In the genomic region with DNA sequence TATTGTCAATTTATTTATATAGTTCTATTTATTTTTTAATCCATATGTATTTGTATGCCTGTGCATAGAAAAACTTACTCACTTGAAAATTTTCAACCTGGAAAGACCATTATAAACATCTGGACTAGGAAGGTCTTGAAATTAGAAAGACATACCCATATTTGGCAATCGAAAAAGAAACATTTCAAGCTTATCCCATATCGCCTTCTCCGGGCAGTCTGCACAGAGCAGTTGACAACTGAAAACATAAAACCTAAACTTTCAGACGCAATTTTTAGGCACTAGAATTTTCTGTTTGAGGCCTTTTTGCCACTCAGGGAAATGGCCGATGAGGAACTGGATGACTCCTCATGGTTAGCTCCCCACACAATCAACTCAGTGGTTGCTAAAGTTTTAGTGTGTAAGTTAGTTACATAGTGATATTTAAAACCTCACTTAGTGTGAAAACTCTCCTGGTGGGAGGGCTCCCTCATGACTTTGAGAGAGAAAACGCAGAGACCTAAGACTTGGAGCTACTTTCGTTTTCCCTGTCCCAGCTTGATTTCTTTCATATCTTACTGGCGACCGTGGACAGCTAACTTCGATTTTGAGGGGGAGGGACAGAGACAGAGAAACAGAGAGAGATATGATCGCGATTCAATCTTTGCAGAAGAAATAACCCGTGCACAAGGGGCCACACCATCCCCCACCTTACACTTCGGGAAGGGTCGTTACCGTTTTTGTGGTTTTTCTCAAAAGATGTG, we compare ENCODE assay signal across 8 cellular contexts. TPM values are rescaled to one million over a fixed set of nuclear protein-coding genes. Genes with fewer than 3 reads are reported as not detected.
A peak's percentile ranks its signal among the peaks of the same experiment; 100 is the strongest.
DNase-seq lines count a peak whose midpoint lies in the region; ATAC-seq and TF ChIP-seq lines count a peak whose summit lies in the region.

No MANE protein-coding gene starts in this region.

- no peak for TF ChIP-seq CTCF in lower lobe of right lung (IDR thresholded peaks at IDR 0.05)

- H3K9me3 Mint-ChIP-seq in activated CD8-positive, alpha-beta T cell treated with anti-CD3 and anti-CD28 coated beads, Interleukin-2, amount 10 ng/mL, durations not matched to agents 7 days and 5 days (ENCODE audit: insufficient read depth): no peaks in the 10 kb centered on the region

- no peaks in the 10 kb centered on the region for H3K9me3 ChIP-seq in lower lobe of right lung

- peaks cover 1% of the 10 kb centered on the region for H3K36me3 Mint-ChIP-seq in activated CD8-positive, alpha-beta T cell treated with anti-CD3 and anti-CD28 coated beads, Interleukin-2, amount 10 ng/mL, durations not matched to agents 7 days and 5 days (ENCODE audit: low read depth)

- POLR2A ChIA-PET in activated CD8-positive, alpha-beta T cell treated with anti-CD3 and anti-CD28 coated beads, Interleukin-2, amount 10 ng/mL, durations not matched to agents 7 days and 5 days (lab: Charles Lee): no interaction called here
- POLR2A ChIA-PET in HEK293T (lab: Yijun Ruan, JAX): interaction anchor here (0.7 to 6.5 kb wide), 7 partner anchors 8 to 845 kb away, joined by 3 to 117 read pairs (median 8); a partner anchor contains a TSS

- peak; percentile 63 for DNase-seq in ACHN
- peak; percentile 28 for DNase-seq in HCEC 1CT
- DNase-seq in activated CD8-positive, alpha-beta T cell treated with anti-CD3 and anti-CD28 coated beads, Interleukin-2, amount 10 ng/mL, durations not matched to agents 7 days and 5 days: no peak
- DNase-seq in lower lobe of right lung: no peak
- no peak for DNase-seq in NOMO-1 treated with DMSO at 0.1 percent for 48 hours (lab: John Stamatoyannopoulos, UW; ENCODE audit: unreplicated experiment)
- no peak for DNase-seq in HEK293T (ENCODE audit: extremely low spot score)
- DNase-seq in NCI-H2227 treated with DMSO at 0.1 percent for 48 hours (lab: John Stamatoyannopoulos, UW): no peak

- H3K4me1 Mint-ChIP-seq in activated CD8-positive, alpha-beta T cell treated with anti-CD3 and anti-CD28 coated beads, Interleukin-2, amount 10 ng/mL, durations not matched to agents 7 days and 5 days (ENCODE audit: low read depth): peaks cover 17% of the 10 kb centered on the region

- ATAC-seq in activated CD8-positive, alpha-beta T cell treated with anti-CD3 and anti-CD28 coated beads, Interleukin-2, amount 10 ng/mL, durations not matched to agents 7 days and 5 days: peak; percentile 18
- no peak for ATAC-seq in lower lobe of right lung
- ATAC-seq in HG02798 (IDR thresholded peaks at IDR 0.05; ENCODE audit: poor library complexity, unreplicated experiment): no peak

- H3K27ac Mint-ChIP-seq in activated CD8-positive, alpha-beta T cell treated with anti-CD3 and anti-CD28 coated beads, Interleukin-2, amount 10 ng/mL, durations not matched to agents 7 days and 5 days: no peak overlapping the region

- no peak overlapping the region for H3K27ac ChIP-seq in lower lobe of right lung

- in situ Hi-C loops in ACHN (cut with HindIII; ENCODE audit: low pct_ligation_motif_present, low pct_unique_long_range_greater_than_20kb, low sequenced_read_pairs): no loop called here

- intact Hi-C loops in lower lobe of right lung (cut with DNase I): loop anchor here (10.0 kb wide), 1 partner anchor 402 kb away; no protein-coding TSS in a partner anchor

- H3K4me3 ChIP-seq in lower lobe of right lung: peak overlapping the region; percentile 54

- CTCF ChIA-PET in activated CD8-positive, alpha-beta T cell treated with anti-CD3 and anti-CD28 coated beads, Interleukin-2, amount 10 ng/mL, durations not matched to agents 7 days and 5 days (lab: Charles Lee): interaction anchor here (0.8 to 5.6 kb wide), 13 partner anchors 8 to 893 kb away, joined by 3 to 80 read pairs (median 5); no protein-coding TSS in a partner anchor
- CTCF ChIA-PET in HEK293T (lab: Yijun Ruan, JAX): interaction anchor here (0.6 to 1.6 kb wide), 12 partner anchors 8 to 931 kb away, joined by 3 to 9 read pairs (median 3); no protein-coding TSS in a partner anchor

- peaks cover 26% of the 10 kb centered on the region for H3K4me1 ChIP-seq in lower lobe of right lung

- H3K36me3 ChIP-seq in lower lobe of right lung: no peaks in the 10 kb centered on the region

- H3K4me3 Mint-ChIP-seq in activated CD8-positive, alpha-beta T cell treated with anti-CD3 and anti-CD28 coated beads, Interleukin-2, amount 10 ng/mL, durations not matched to agents 7 days and 5 days: peak overlapping the region; percentile 52

- peaks cover 98% of the 10 kb centered on the region for H3K27me3 ChIP-seq in lower lobe of right lung (ENCODE audit: low read depth)

- H3K27me3 Mint-ChIP-seq in activated CD8-positive, alpha-beta T cell treated with anti-CD3 and anti-CD28 coated beads, Interleukin-2, amount 10 ng/mL, durations not matched to agents 7 days and 5 days (ENCODE audit: low read depth): peaks cover 82% of the 10 kb centered on the region

TF ChIP-seq in HEK293T, 16 proteins besides CTCF, POLR2A, EP300 and RAD21:
- TF ChIP-seq FOXM1 (IDR thresholded peaks at IDR 0.05; ENCODE audit: borderline replicate concordance): no peak
- no peak for TF ChIP-seq TARDBP (IDR thresholded peaks at IDR 0.05)
- no peak for TF ChIP-seq FOXA1 (IDR thresholded peaks at IDR 0.05)
- no peak for TF ChIP-seq NFRKB (IDR thresholded peaks at IDR 0.05)
- TF ChIP-seq ZNF384 (IDR thresholded peaks at IDR 0.05): no peak
- TF ChIP-seq BHLHE40 (IDR thresholded peaks at IDR 0.05; ENCODE audit: borderline replicate concordance): no peak
- no peak for TF ChIP-seq ELF4 (IDR thresholded peaks at IDR 0.05)
- TF ChIP-seq L3MBTL2 (conservative IDR thresholded peaks at IDR 0.05): no peak

RNA-seq across cellular contexts. Expression of a gene that starts 3.2 kb away (rescaled TPM):
- total RNA-seq in activated CD8-positive, alpha-beta T cell treated with anti-CD3 and anti-CD28 coated beads, Interleukin-2, amount 10 ng/mL, durations not matched to agents 7 days and 5 days: not detected
- total RNA-seq in lower lobe of right lung: not detected

RNA-seq across cellular contexts. Expression of a gene that starts 3.9 kb away (rescaled TPM):
- total RNA-seq in activated CD8-positive, alpha-beta T cell treated with anti-CD3 and anti-CD28 coated beads, Interleukin-2, amount 10 ng/mL, durations not matched to agents 7 days and 5 days: not detected
- not detected for total RNA-seq in lower lobe of right lung

RNA-seq across cellular contexts. Expression of a gene that starts 10.7 kb away (rescaled TPM):
- total RNA-seq in activated CD8-positive, alpha-beta T cell treated with anti-CD3 and anti-CD28 coated beads, Interleukin-2, amount 10 ng/mL, durations not matched to agents 7 days and 5 days: not detected
- total RNA-seq in lower lobe of right lung: not detected

RNA-seq across cellular contexts. Expression of a gene that starts 12.7 kb away (rescaled TPM):
- total RNA-seq in activated CD8-positive, alpha-beta T cell treated with anti-CD3 and anti-CD28 coated beads, Interleukin-2, amount 10 ng/mL, durations not matched to agents 7 days and 5 days: not detected
- total RNA-seq in lower lobe of right lung: not detected

RNA-seq across cellular contexts. Expression of a gene that starts 20.2 kb away (rescaled TPM):
- total RNA-seq in activated CD8-positive, alpha-beta T cell treated with anti-CD3 and anti-CD28 coated beads, Interleukin-2, amount 10 ng/mL, durations not matched to agents 7 days and 5 days: not detected
- not detected for total RNA-seq in lower lobe of right lung

Comparison
In these comparisons a context has a peak if more than half of its experiments do, and no peak if none do; other contexts are left out.
1. DNase-seq: peak in ACHN (single experiment) and HCEC 1CT (single experiment); none in activated CD8-positive, alpha-beta T cell treated with anti-CD3 and anti-CD28 coated beads, Interleukin-2, amount 10 ng/mL, durations not matched to agents 7 days and 5 days (single experiment), lower lobe of right lung (single experiment), NOMO-1 treated with DMSO at 0.1 percent for 48 hours (single experiment), HEK293T (single experiment) and NCI-H2227 treated with DMSO at 0.1 percent for 48 hours (single experiment).